Comparison of ENCODE assay signal across 9 cellular contexts in genomic region chr2:143284087-143284675, GRCh38.
A peak's percentile ranks its signal among the peaks of the same experiment; 100 is the strongest.
DNase-seq lines count a peak whose midpoint lies in the region; ATAC-seq and TF ChIP-seq lines count a peak whose summit lies in the region.
"Had no signal": no experiment of that assay in that cellular context is flagged by ENCODE, and none has a peak within 500 bp of the region (broad histone marks: within the 10 kb centered on the region; RNA-seq: fewer than 3 reads in every experiment).

No MANE protein-coding gene starts in this region.

- H3K27me3 ChIP-seq in Loucy (ENCODE audit: insufficient read depth, low read length, poor library complexity, severe bottlenecking) (no peaks in the 10 kb centered on the region), suprapubic skin (no peaks in the 10 kb centered on the region)

- peaks cover 65% of the 10 kb centered on the region for H3K79me2 ChIP-seq in Loucy (ENCODE audit: insufficient read depth, low read length)

- no peak overlapping the region for H3K4me3 Mint-ChIP-seq in activated CD8-positive, alpha-beta memory T cell treated with anti-CD3 and anti-CD28 coated beads, Interleukin-2, amount 10 ng/mL, durations not matched to agents 7 days and 5 days
- H3K4me3 Mint-ChIP-seq in activated CD4-positive, alpha-beta T cell treated with anti-CD3 and anti-CD28 coated beads, Interleukin-2, amount 10 ng/mL, durations not matched to agents 24 days and 14 days: no peak overlapping the region
- H3K4me3 Mint-ChIP-seq in glutamatergic neuron (ENCODE audit: unreplicated experiment): no peak overlapping the region

- H3K9me3 Mint-ChIP-seq in activated CD8-positive, alpha-beta memory T cell treated with anti-CD3 and anti-CD28 coated beads, Interleukin-2, amount 10 ng/mL, durations not matched to agents 7 days and 5 days (ENCODE audit: low read depth): no peaks in the 10 kb centered on the region
- H3K9me3 Mint-ChIP-seq in activated CD4-positive, alpha-beta T cell treated with anti-CD3 and anti-CD28 coated beads, Interleukin-2, amount 10 ng/mL, durations not matched to agents 24 days and 14 days: no peaks in the 10 kb centered on the region
- H3K9me3 Mint-ChIP-seq in glutamatergic neuron (ENCODE audit: unreplicated experiment): no peaks in the 10 kb centered on the region

- no peak overlapping the region for H2AFZ ChIP-seq in Loucy (ENCODE audit: low read length)

- H3K27ac Mint-ChIP-seq in activated CD8-positive, alpha-beta memory T cell treated with anti-CD3 and anti-CD28 coated beads, Interleukin-2, amount 10 ng/mL, durations not matched to agents 7 days and 5 days: peak overlapping the region; percentile 9
- no peak overlapping the region for H3K27ac Mint-ChIP-seq in activated CD4-positive, alpha-beta T cell treated with anti-CD3 and anti-CD28 coated beads, Interleukin-2, amount 10 ng/mL, durations not matched to agents 24 days and 14 days
- H3K27ac Mint-ChIP-seq in glutamatergic neuron (ENCODE audit: unreplicated experiment): no peak overlapping the region

- H3K4me1 ChIP-seq in Loucy (ENCODE audit: insufficient read depth, low read length, poor library complexity, severe bottlenecking): no peaks in the 10 kb centered on the region
- H3K4me1 ChIP-seq in suprapubic skin: no peaks in the 10 kb centered on the region

- TF ChIP-seq CTCF in Loucy (conservative IDR thresholded peaks at IDR 0.05; ENCODE audit: low read length) (peak; percentile 96), glutamatergic neuron (IDR thresholded peaks at IDR 0.05; ENCODE audit: partially characterized antibody, unreplicated experiment) (peak; percentile 87), suprapubic skin (IDR thresholded peaks at IDR 0.05) (peak; percentile 17 to 57)

- TF ChIP-seq EP300 in suprapubic skin (IDR thresholded peaks at IDR 0.05): no peak

- H3K36me3 Mint-ChIP-seq in activated CD8-positive, alpha-beta memory T cell treated with anti-CD3 and anti-CD28 coated beads, Interleukin-2, amount 10 ng/mL, durations not matched to agents 7 days and 5 days: peaks cover 23% of the 10 kb centered on the region
- H3K36me3 Mint-ChIP-seq in activated CD4-positive, alpha-beta T cell treated with anti-CD3 and anti-CD28 coated beads, Interleukin-2, amount 10 ng/mL, durations not matched to agents 24 days and 14 days (ENCODE audit: low read depth): peaks cover 8% of the 10 kb centered on the region
- H3K36me3 Mint-ChIP-seq in glutamatergic neuron (ENCODE audit: unreplicated experiment): no peaks in the 10 kb centered on the region

- H3K4me2 ChIP-seq in Loucy (ENCODE audit: low read depth, low read length, poor library complexity, severe bottlenecking): no peak overlapping the region

- H3K9ac ChIP-seq in Loucy (ENCODE audit: low read depth, low read length, poor library complexity, severe bottlenecking): no peak overlapping the region

- no peak overlapping the region for H3K27ac ChIP-seq in suprapubic skin
- H3K27ac ChIP-seq: epithelial cell of prostate had no signal

- H3K4me3 ChIP-seq in Loucy (ENCODE audit: low read length, poor library complexity, severe bottlenecking): no peak overlapping the region
- no peak overlapping the region for H3K4me3 ChIP-seq in suprapubic skin

- CTCF ChIA-PET in activated CD8-positive, alpha-beta memory T cell treated with anti-CD3 and anti-CD28 coated beads, Interleukin-2, amount 10 ng/mL, durations not matched to agents 7 days and 5 days (lab: Charles Lee): interaction anchor here (0.8 to 2.3 kb wide), 30 partner anchors 9 to 1248 kb away, joined by 3 to 11 read pairs (median 4); no protein-coding TSS in a partner anchor

- intact Hi-C loops in activated CD4-positive, alpha-beta T cell treated with anti-CD3 and anti-CD28 coated beads, Interleukin-2, amount 10 ng/mL, durations not matched to agents 24 days and 14 days (cut with micrococcal nuclease): loop anchor here (2.0 kb wide), 1 partner anchor 25 kb away; no protein-coding TSS in a partner anchor

- H3K9me3 ChIP-seq in Loucy (ENCODE audit: insufficient read depth, low read depth, low read length) (no peaks in the 10 kb centered on the region), suprapubic skin (no peaks in the 10 kb centered on the region)

- TF ChIP-seq POLR2A in suprapubic skin (IDR thresholded peaks at IDR 0.05): no peak

- peak; percentile 69 for ATAC-seq in activated CD8-positive, alpha-beta memory T cell treated with anti-CD3 and anti-CD28 coated beads, Interleukin-2, amount 10 ng/mL, durations not matched to agents 7 days and 5 days
- peak; percentile 73 for ATAC-seq in GM21381 (IDR thresholded peaks at IDR 0.05; ENCODE audit: unreplicated experiment)

- H3K9me2 ChIP-seq in Loucy (replicated peaks; ENCODE audit: low read depth, low read length): no peaks in the 10 kb centered on the region

- peaks cover 11% of the 10 kb centered on the region for H3K4me1 Mint-ChIP-seq in activated CD8-positive, alpha-beta memory T cell treated with anti-CD3 and anti-CD28 coated beads, Interleukin-2, amount 10 ng/mL, durations not matched to agents 7 days and 5 days
- peaks cover 13% of the 10 kb centered on the region for H3K4me1 Mint-ChIP-seq in activated CD4-positive, alpha-beta T cell treated with anti-CD3 and anti-CD28 coated beads, Interleukin-2, amount 10 ng/mL, durations not matched to agents 24 days and 14 days
- H3K4me1 Mint-ChIP-seq in glutamatergic neuron (ENCODE audit: low read depth, unreplicated experiment): no peaks in the 10 kb centered on the region

- H3F3A ChIP-seq in Loucy (ENCODE audit: low read depth): no peaks in the 10 kb centered on the region

- H3K27me3 Mint-ChIP-seq in activated CD8-positive, alpha-beta memory T cell treated with anti-CD3 and anti-CD28 coated beads, Interleukin-2, amount 10 ng/mL, durations not matched to agents 7 days and 5 days: no peaks in the 10 kb centered on the region
- no peaks in the 10 kb centered on the region for H3K27me3 Mint-ChIP-seq in activated CD4-positive, alpha-beta T cell treated with anti-CD3 and anti-CD28 coated beads, Interleukin-2, amount 10 ng/mL, durations not matched to agents 24 days and 14 days
- no peaks in the 10 kb centered on the region for H3K27me3 Mint-ChIP-seq in glutamatergic neuron (ENCODE audit: unreplicated experiment)

- H4K20me1 ChIP-seq in Loucy (ENCODE audit: insufficient read depth, low read length, poor library complexity, severe bottlenecking): peaks cover 39% of the 10 kb centered on the region

- H3K36me3 ChIP-seq in Loucy (ENCODE audit: insufficient read depth, low read length): peaks cover 18% of the 10 kb centered on the region; the same call in 1 of the 2 replicates
- no peaks in the 10 kb centered on the region for H3K36me3 ChIP-seq in suprapubic skin

- peak; percentile 46 for DNase-seq in activated CD8-positive, alpha-beta memory T cell treated with anti-CD3 and anti-CD28 coated beads, Interleukin-2, amount 10 ng/mL, durations not matched to agents 7 days and 5 days
- DNase-seq in activated CD8-positive, alpha-beta memory T cell treated with anti-CD3 and anti-CD28 coated beads, Interleukin-2, amount 50 U/mL, for 48 hours: no peak
- peak; percentile 75 for DNase-seq in activated CD4-positive, alpha-beta T cell treated with anti-CD3 and anti-CD28 coated beads, Interleukin-2, amount 10 ng/mL, durations not matched to agents 24 days and 14 days
- DNase-seq in glutamatergic neuron (peak; percentile 16), suprapubic skin (ENCODE audit: low spot score in 2 of 2) (no peak)
- no peak for DNase-seq in stimulated activated naive CD4-positive, alpha-beta T cell treated with Interleukin-2 at 50 U/mL for 16 hours (lab: John Stamatoyannopoulos, UW)

- WGBS in suprapubic skin: 52% methylated on average over 7 of the region's 7 CpGs

Comparison
In these comparisons a context has a peak if more than half of its experiments do, and no peak if none do; other contexts are left out.
1. DNase-seq: peak in activated CD8-positive, alpha-beta memory T cell treated with anti-CD3 and anti-CD28 coated beads, Interleukin-2, amount 10 ng/mL, durations not matched to agents 7 days and 5 days (single experiment), activated CD4-positive, alpha-beta T cell treated with anti-CD3 and anti-CD28 coated beads, Interleukin-2, amount 10 ng/mL, durations not matched to agents 24 days and 14 days (single experiment) and glutamatergic neuron (single experiment); none in activated CD8-positive, alpha-beta memory T cell treated with anti-CD3 and anti-CD28 coated beads, Interleukin-2, amount 50 U/mL, for 48 hours (single experiment), suprapubic skin (0 of 2) and stimulated activated naive CD4-positive, alpha-beta T cell treated with Interleukin-2 at 50 U/mL for 16 hours (single experiment).
2. CTCF ChIP-seq: peak in every context shown above with its lines; median percentile 96 in Loucy; 87 in glutamatergic neuron; 37 in suprapubic skin.